In genomic region chr3:187767266-187768032, GRCh38 we compare ENCODE assay signal across 17 cellular contexts. TPM values are rescaled to one million over a fixed set of nuclear protein-coding genes. Genes with fewer than 3 reads are reported as not detected.
A peak's percentile ranks its signal among the peaks of the same experiment; 100 is the strongest.
DNase-seq lines count a peak whose midpoint lies in the region; ATAC-seq and TF ChIP-seq lines count a peak whose summit lies in the region.
"Had no signal": no experiment of that assay in that cellular context is flagged by ENCODE, and none has a peak within 500 bp of the region (broad histone marks: within the 10 kb centered on the region; RNA-seq: fewer than 3 reads in every experiment).

No MANE protein-coding gene starts in this region.

- CTCF ChIA-PET in mammary epithelial cell (lab: Charles Lee; ENCODE audit: low non-redundant PET), result no interaction called here
- CTCF ChIA-PET in MCF 10A (lab: Yijun Ruan, JAX), result interaction anchor here (0.7 kb wide), 1 partner anchor 85 kb away, joined by 3 read pairs; no protein-coding TSS in a partner anchor

- H3K9me3 Mint-ChIP-seq in MCF 10A (ENCODE audit: unreplicated experiment), result no peaks in the 10 kb centered on the region
- H3K9me3 Mint-ChIP-seq: activated B cell treated with CpG ODN at 0.5 μM for 24 hours had no signal

- POLR2A ChIA-PET in MCF 10A (lab: Yijun Ruan, JAX), result no interaction called here

- WGBS in mammary epithelial cell (ENCODE audit: low coverage, missing lambda C conversion rate), result 41% methylated on average over 3 of the region's 3 CpGs
- 91 to 96% methylated on average over 3 of the region's 3 CpGs for WGBS in heart right ventricle, 2 donors
- WGBS in psoas muscle, 3 donors, result 84 to 89% (median 86%) methylated on average over 3 of the region's 3 CpGs

- H3K27me3 ChIP-seq in mammary epithelial cell (ENCODE audit: insufficient read depth, low read length) (no peaks in the 10 kb centered on the region), heart right ventricle (no peaks in the 10 kb centered on the region), psoas muscle (ENCODE audit: insufficient read depth in 3 of 3, low read length in 2 of 3) (no peaks in the 10 kb centered on the region)

- H3K4me1 Mint-ChIP-seq in MCF 10A (ENCODE audit: insufficient read depth, unreplicated experiment) (peaks cover 5% of the 10 kb centered on the region), T-helper 17 cell (peaks cover 25% of the 10 kb centered on the region)

- TF ChIP-seq CTCF in mammary epithelial cell (conservative IDR thresholded peaks at IDR 0.05 in 1 of 2, IDR thresholded peaks at IDR 0.05 in 1 of 2; ENCODE audit: extremely low read depth in 1 of 2, insufficient read depth in 1 of 2, low read depth in 1 of 2, low read length in 2 of 2) (no peak), MCF 10A (IDR thresholded peaks at IDR 0.05; ENCODE audit: unreplicated experiment) (no peak), heart right ventricle (IDR thresholded peaks at IDR 0.05) (no peak), psoas muscle (IDR thresholded peaks at IDR 0.05) (no peak)

- peak; percentile 80 for DNase-seq in mammary epithelial cell
- DNase-seq in MCF 10A (ENCODE audit: unreplicated experiment), result no peak
- DNase-seq in T-helper 17 cell, result no peak
- peak; percentile 94 for DNase-seq in fibroblast of peridontal ligament (ENCODE audit: extremely low read depth)
- DNase-seq in NCI-H774 (lab: John Stamatoyannopoulos, UW), result no peak
- no peak for DNase-seq in heart right ventricle
- DNase-seq in psoas muscle, result no peak
- DNase-seq: activated B cell treated with CpG ODN at 0.5 μM for 24 hours; central memory CD4-positive, alpha-beta T cell; hippocampal formation; left colon; NCI-H2081; NCI-H69; substantia nigra had no signal

- BruUV-seq in mammary epithelial cell (replicated peaks; lab: Mats Ljungman, UMichigan) (TSS peak; percentile 42), MCF 10A (replicated peaks; lab: Mats Ljungman, UMichigan) (no TSS peak)

- H3K27ac ChIP-seq in mammary epithelial cell (ENCODE audit: insufficient read depth, low read depth, low read length) (no peak overlapping the region), heart right ventricle (no peak overlapping the region), psoas muscle (no peak overlapping the region)
- H3K27ac ChIP-seq: A549, PC-9 had no signal

- no peak overlapping the region for H3K4me2 ChIP-seq in mammary epithelial cell (ENCODE audit: insufficient read depth, low read depth, low read length)
- H3K4me2 ChIP-seq: A549, PC-9 had no signal

- no peak for ATAC-seq in T-helper 17 cell
- ATAC-seq in GM18505 (IDR thresholded peaks at IDR 0.05; ENCODE audit: unreplicated experiment), result no peak
- ATAC-seq in heart right ventricle, result no peak
- ATAC-seq in psoas muscle, result no peak
- ATAC-seq: A549, left colon had no signal

- H3K4me1 ChIP-seq in mammary epithelial cell (ENCODE audit: insufficient read depth, low read length), result peaks cover 20% of the 10 kb centered on the region
- H3K4me1 ChIP-seq in heart right ventricle, result peaks cover 0 to 18% (median 6%) of the 10 kb centered on the region in 9 donors
- H3K4me1 ChIP-seq in psoas muscle, result no peaks in the 10 kb centered on the region
- H3K4me1 ChIP-seq: A549 had no signal

- no peaks in the 10 kb centered on the region for H3K36me3 Mint-ChIP-seq in MCF 10A (ENCODE audit: insufficient read depth, unreplicated experiment)
- no peaks in the 10 kb centered on the region for H3K36me3 Mint-ChIP-seq in T-helper 17 cell (ENCODE audit: low read depth)

- no peak overlapping the region for H3K4me3 ChIP-seq in mammary epithelial cell (replicated peaks in 1 of 3; ENCODE audit: insufficient read depth in 1 of 3, low read depth in 2 of 3, low read length in 3 of 3)
- H3K4me3 ChIP-seq in heart right ventricle, result no peak overlapping the region
- no peak overlapping the region for H3K4me3 ChIP-seq in psoas muscle
- H3K4me3 ChIP-seq: A549, PC-9 had no signal

- no peaks in the 10 kb centered on the region for H3K9me3 ChIP-seq in mammary epithelial cell (replicated peaks; ENCODE audit: insufficient read depth, low read length)
- no peaks in the 10 kb centered on the region for H3K9me3 ChIP-seq in T-helper 17 cell (ENCODE audit: control insufficient read depth, low read length, poor library complexity, severe bottlenecking)
- H3K9me3 ChIP-seq in heart right ventricle, result no peaks in the 10 kb centered on the region
- H3K9me3 ChIP-seq in psoas muscle, result no peaks in the 10 kb centered on the region
- H3K9me3 ChIP-seq: A549 had no signal

- no peaks in the 10 kb centered on the region for H3K79me2 ChIP-seq in mammary epithelial cell (ENCODE audit: insufficient read depth, low read length)

- dilution Hi-C loops in mammary epithelial cell (cut with HindIII; ENCODE audit: low sequenced_read_pairs), result no loop called here

- TF ChIP-seq POLR2A in GM18505 (IDR thresholded peaks at IDR 0.05; ENCODE audit: borderline replicate concordance, extremely low read depth, insufficient read depth, insufficient read length), result no peak

- H3K36me3 ChIP-seq in mammary epithelial cell (ENCODE audit: insufficient read depth, low read length), result no peaks in the 10 kb centered on the region
- no peaks in the 10 kb centered on the region for H3K36me3 ChIP-seq in heart right ventricle
- no peaks in the 10 kb centered on the region for H3K36me3 ChIP-seq in psoas muscle (ENCODE audit: insufficient read depth in 1 of 2, low read depth in 1 of 2)

- H3K27me3 Mint-ChIP-seq in MCF 10A (ENCODE audit: insufficient read depth, unreplicated experiment) (no peaks in the 10 kb centered on the region), T-helper 17 cell (peaks cover 4% of the 10 kb centered on the region)

- no peak overlapping the region for H2AFZ ChIP-seq in mammary epithelial cell (ENCODE audit: low read depth, low read length)
- H2AFZ ChIP-seq: PC-9 had no signal

- H3K9ac ChIP-seq in mammary epithelial cell (ENCODE audit: insufficient read depth, low read length), result no peak overlapping the region

- no peak overlapping the region for H3K4me3 Mint-ChIP-seq in MCF 10A (ENCODE audit: unreplicated experiment)
- H3K4me3 Mint-ChIP-seq in T-helper 17 cell, result no peak overlapping the region
- H3K4me3 Mint-ChIP-seq: activated B cell treated with CpG ODN at 0.5 μM for 24 hours had no signal

- no peaks in the 10 kb centered on the region for H4K20me1 ChIP-seq in mammary epithelial cell (ENCODE audit: insufficient read depth, low read length)

- H3K27ac Mint-ChIP-seq in MCF 10A (ENCODE audit: low read depth, unreplicated experiment), result no peak overlapping the region
- H3K27ac Mint-ChIP-seq in T-helper 17 cell, result peak overlapping the region; percentile 95
- H3K27ac Mint-ChIP-seq: activated B cell treated with CpG ODN at 0.5 μM for 24 hours had no signal

- intact Hi-C loops in mammary epithelial cell (cut with micrococcal nuclease), result loop anchor here (1.0 kb wide), 1 partner anchor 43 kb away; no protein-coding TSS in a partner anchor
- intact Hi-C loops in MCF 10A (cut with micrococcal nuclease), result no loop called here
- intact Hi-C loops in heart right ventricle (cut with DNase I), result no loop called here
- intact Hi-C loops in psoas muscle (cut with DNase I), result no loop called here

- in situ Hi-C loops in mammary epithelial cell (cut with MboI; ENCODE audit: low sequenced_read_pairs in 2 of 2), result no loop called here

RNA-seq across cellular contexts. Expression of gene BCL6, which starts 22.2 kb away (rescaled TPM):
- total RNA-seq in mammary epithelial cell (10 to 100 TPM; 14.0 to 26.8 TPM), MCF 10A (2022) (16.4 and 20.9 TPM in 2 replicates), T-helper 17 cell (10 to 100 TPM; 25.8 to 29.7 TPM), heart right ventricle (100 to 1,000 TPM in 2 of 10 donors, 10 to 100 TPM in 8; 27.9 to 154 (median 51.7) TPM), psoas muscle (100 to 1,000 TPM; 235 to 524 (median 312) TPM)
- polyA plus RNA-seq in mammary epithelial cell (3.9 TPM), heart right ventricle (10 to 100 TPM; 33.9 to 52.2 TPM), psoas muscle (100 to 1,000 TPM in 2 of 3 donors, 10 to 100 TPM in 1; 43.2 to 276 (median 172) TPM)
- polyA minus RNA-seq in mammary epithelial cell, result 8.4 TPM

Comparison
In these comparisons a context has a peak if more than half of its experiments do, and no peak if none do; other contexts are left out.
1. DNase-seq: peak in mammary epithelial cell (single experiment) and fibroblast of peridontal ligament (single experiment); none in MCF 10A (single experiment), T-helper 17 cell (0 of 3), NCI-H774 (single experiment), heart right ventricle (0 of 2) and psoas muscle (0 of 2).